23 cellular contexts compared by ENCODE assay signal in genomic region chr5:144315994-144316634, GRCh38.
DNase-seq lines count a peak whose midpoint lies in the region; ATAC-seq and TF ChIP-seq lines count a peak whose summit lies in the region.
"Had no signal": no experiment of that assay in that cellular context is flagged by ENCODE, and none has a peak within 500 bp of the region (broad histone marks: within the 10 kb centered on the region; RNA-seq: fewer than 3 reads in every experiment).

No MANE protein-coding gene starts in this region.

- H3K36me3 ChIP-seq in right lobe of liver = no peaks in the 10 kb centered on the region
- H3K36me3 ChIP-seq: BE2C, HAP-1, neutrophil had no signal

- H3K36me3 Mint-ChIP-seq in WTC11 = no peaks in the 10 kb centered on the region
- H3K36me3 Mint-ChIP-seq in activated T-cell treated with anti-CD3 and anti-CD28 coated beads, Interleukin-2, amount 50 U/mL, for 4 hours (ENCODE audit: insufficient read depth) = no peaks in the 10 kb centered on the region
- H3K36me3 Mint-ChIP-seq in activated T-helper 17 cell treated with anti-CD3 and anti-CD28 coated beads, Interleukin-2, amount 50 U/mL, for 72 hours (ENCODE audit: low read depth) = no peaks in the 10 kb centered on the region
- H3K36me3 Mint-ChIP-seq: activated naive CD8-positive, alpha-beta T cell; type B pancreatic cell had no signal

- H3K4me1 Mint-ChIP-seq in WTC11 = peaks cover 27% of the 10 kb centered on the region
- H3K4me1 Mint-ChIP-seq in activated T-cell treated with anti-CD3 and anti-CD28 coated beads, Interleukin-2, amount 50 U/mL, for 4 hours (ENCODE audit: low read depth) = no peaks in the 10 kb centered on the region
- no peaks in the 10 kb centered on the region for H3K4me1 Mint-ChIP-seq in activated T-helper 17 cell treated with anti-CD3 and anti-CD28 coated beads, Interleukin-2, amount 50 U/mL, for 72 hours
- H3K4me1 Mint-ChIP-seq: activated CD4-positive, alpha-beta T cell treated with anti-CD3 and anti-CD28 coated beads, Interleukin-2, amount 10 ng/mL, durations not matched to agents 7 days and 5 days had no signal

- H3K27me3 ChIP-seq in right lobe of liver = no peaks in the 10 kb centered on the region
- H3K27me3 ChIP-seq: BE2C, neutrophil had no signal

- intact Hi-C loops in right lobe of liver (cut with DNase I) = no loop called here

- H3K27ac ChIP-seq in right lobe of liver = peak overlapping the region in 2 of 3 donors; percentile 35 to 44
- H3K27ac ChIP-seq: neutrophil, psoas muscle, VCaP had no signal

- ATAC-seq in WTC11 = no peak
- ATAC-seq in right lobe of liver = peak; percentile 99
- ATAC-seq in activated T-cell treated with anti-CD3 and anti-CD28 coated beads, Interleukin-2, amount 50 U/mL, for 4 hours = no peak
- no peak for ATAC-seq in activated T-helper 17 cell treated with anti-CD3 and anti-CD28 coated beads, Interleukin-2, amount 50 U/mL, for 72 hours (replicated peaks)
- ATAC-seq: psoas muscle had no signal

- no peaks in the 10 kb centered on the region for H3K9me3 Mint-ChIP-seq in WTC11
- no peaks in the 10 kb centered on the region for H3K9me3 Mint-ChIP-seq in activated T-cell treated with anti-CD3 and anti-CD28 coated beads, Interleukin-2, amount 50 U/mL, for 4 hours
- H3K9me3 Mint-ChIP-seq in activated T-helper 17 cell treated with anti-CD3 and anti-CD28 coated beads, Interleukin-2, amount 50 U/mL, for 72 hours = no peaks in the 10 kb centered on the region
- H3K9me3 Mint-ChIP-seq: activated CD4-positive, alpha-beta T cell treated with anti-CD3 and anti-CD28 coated beads, Interleukin-2, amount 10 ng/mL, durations not matched to agents 7 days and 5 days; activated T-helper 1 cell treated with anti-CD3 and anti-CD28 coated beads, Interleukin-12 subunit alpha, Interleukin-12 subunit beta, Interleukin-2, Interleukin-4 antibody, amounts not matched to agents 30 ng/mL and 10 ng/mL and 1 ng/mL, durations not matched to agents 14 hours and 24 hours and 36 hours; type B pancreatic cell had no signal

- H3K27ac Mint-ChIP-seq in WTC11 = peak overlapping the region; percentile 76
- H3K27ac Mint-ChIP-seq in activated T-helper 17 cell treated with anti-CD3 and anti-CD28 coated beads, Interleukin-2, amount 50 U/mL, for 72 hours = no peak overlapping the region
- H3K27ac Mint-ChIP-seq: activated CD4-positive, alpha-beta T cell treated with anti-CD3 and anti-CD28 coated beads, Interleukin-2, amount 10 ng/mL, durations not matched to agents 7 days and 5 days; activated naive CD8-positive, alpha-beta T cell; activated T-helper 1 cell treated with anti-CD3 and anti-CD28 coated beads, Interleukin-12 subunit alpha, Interleukin-12 subunit beta, Interleukin-2, Interleukin-4 antibody, amounts not matched to agents 30 ng/mL and 10 ng/mL and 1 ng/mL, durations not matched to agents 14 hours and 24 hours and 36 hours; type B pancreatic cell had no signal

- H3K9me3 ChIP-seq in right lobe of liver = no peaks in the 10 kb centered on the region
- H3K9me3 ChIP-seq: BE2C, HAP-1, neutrophil, psoas muscle, SK-N-SH had no signal

- DNase-seq in COR-L47 (lab: John Stamatoyannopoulos, UW) (peak; percentile 64), NCI-H1105 treated with DMSO at 0.1 percent for 48 hours (lab: John Stamatoyannopoulos, UW) (peak; percentile 31), WTC11 (ENCODE audit: low spot score) (no peak), right lobe of liver (peak; percentile 30 to 63 (median 57)), AG20443 (ENCODE audit: low spot score) (no peak)
- DNase-seq in stimulated activated naive CD4-positive, alpha-beta T cell (lab: John Stamatoyannopoulos, UW) = no peak
- no peak for DNase-seq in activated T-cell treated with anti-CD3 and anti-CD28 coated beads, Interleukin-2, amount 50 U/mL, for 4 hours
- DNase-seq: activated CD4-positive, alpha-beta T cell treated with anti-CD3 and anti-CD28 coated beads, Interleukin-2, amount 10 ng/mL, durations not matched to agents 7 days and 5 days; aorta; BE2C; Kasumi-1; NCI-H2171 treated with DMSO at 0.1 percent for 48 hours; NCI-H82; psoas muscle; SK-N-SH; T-helper 2 cell had no signal

- TF ChIP-seq POLR2A in right lobe of liver (IDR thresholded peaks at IDR 0.05) = no peak

- peaks cover 0 to 8% (median 0%) of the 10 kb centered on the region in 4 donors for H3K4me1 ChIP-seq in right lobe of liver
- H3K4me1 ChIP-seq: BE2C, psoas muscle had no signal

- POLR2A ChIA-PET in WTC11 (lab: Charles Lee) = no interaction called here

- 67% methylated on average over 12 of the region's 12 CpGs for WGBS in right lobe of liver (ENCODE audit: insufficient coverage, low coverage, low lambda C conversion rate, missing lambda C conversion rate)

- TF ChIP-seq CTCF in WTC11 (IDR thresholded peaks at IDR 0.05) (no peak), right lobe of liver (IDR thresholded peaks at IDR 0.05) (no peak)

- H3K4me3 Mint-ChIP-seq in WTC11 = no peak overlapping the region
- H3K4me3 Mint-ChIP-seq in activated T-cell treated with anti-CD3 and anti-CD28 coated beads, Interleukin-2, amount 50 U/mL, for 4 hours = no peak overlapping the region
- H3K4me3 Mint-ChIP-seq in activated T-helper 17 cell treated with anti-CD3 and anti-CD28 coated beads, Interleukin-2, amount 50 U/mL, for 72 hours = no peak overlapping the region
- H3K4me3 Mint-ChIP-seq: activated CD4-positive, alpha-beta T cell treated with anti-CD3 and anti-CD28 coated beads, Interleukin-2, amount 10 ng/mL, durations not matched to agents 7 days and 5 days; activated naive CD8-positive, alpha-beta T cell; activated T-helper 1 cell treated with anti-CD3 and anti-CD28 coated beads, Interleukin-12 subunit alpha, Interleukin-12 subunit beta, Interleukin-2, Interleukin-4 antibody, amounts not matched to agents 30 ng/mL and 10 ng/mL and 1 ng/mL, durations not matched to agents 14 hours and 24 hours and 36 hours; type B pancreatic cell had no signal

- no peak overlapping the region for H3K4me3 ChIP-seq in right lobe of liver
- H3K4me3 ChIP-seq: HAP-1, psoas muscle had no signal

- H3K27me3 Mint-ChIP-seq in WTC11 (ENCODE audit: low read depth) = peaks cover 2% of the 10 kb centered on the region; the same call in 1 of the 2 replicates
- H3K27me3 Mint-ChIP-seq in activated T-cell treated with anti-CD3 and anti-CD28 coated beads, Interleukin-2, amount 50 U/mL, for 4 hours (ENCODE audit: low read depth) = peaks cover 5% of the 10 kb centered on the region
- H3K27me3 Mint-ChIP-seq in activated T-helper 17 cell treated with anti-CD3 and anti-CD28 coated beads, Interleukin-2, amount 50 U/mL, for 72 hours = peaks cover 14% of the 10 kb centered on the region
- H3K27me3 Mint-ChIP-seq: activated naive CD8-positive, alpha-beta T cell had no signal

- CTCF ChIA-PET in WTC11 (lab: Charles Lee) = no interaction called here

TF ChIP-seq in WTC11, 78 proteins besides CTCF, POLR2A, EP300 and RAD21:
- TF ChIP-seq HMGXB4 (CRISPR knock-in tag; IDR thresholded peaks at IDR 0.05) (no peak), FOXJ3 (CRISPR knock-in tag; IDR thresholded peaks at IDR 0.05; ENCODE audit: borderline replicate concordance) (no peak), ZNF423 (CRISPR knock-in tag; IDR thresholded peaks at IDR 0.05) (no peak), JUN (CRISPR knock-in tag; IDR thresholded peaks at IDR 0.05) (no peak), ELF4 (CRISPR knock-in tag; IDR thresholded peaks at IDR 0.05; ENCODE audit: low read depth) (no peak), FOXP4 (CRISPR knock-in tag; IDR thresholded peaks at IDR 0.05) (no peak), TCF7 (CRISPR knock-in tag; IDR thresholded peaks at IDR 0.05; ENCODE audit: low read depth) (no peak), NR2C2 (CRISPR knock-in tag; IDR thresholded peaks at IDR 0.05) (no peak), CREM (CRISPR knock-in tag; IDR thresholded peaks at IDR 0.05) (no peak), FOXK1 (CRISPR knock-in tag; IDR thresholded peaks at IDR 0.05) (no peak)

Comparison
In these comparisons a context has a peak if more than half of its experiments do, and no peak if none do; other contexts are left out.
1. DNase-seq: peak in COR-L47 (single experiment), NCI-H1105 treated with DMSO at 0.1 percent for 48 hours (single experiment) and right lobe of liver (3 of 3); none in WTC11 (single experiment), stimulated activated naive CD4-positive, alpha-beta T cell (0 of 6), AG20443 (single experiment) and activated T-cell treated with anti-CD3 and anti-CD28 coated beads, Interleukin-2, amount 50 U/mL, for 4 hours (single experiment).
2. ATAC-seq: peak in right lobe of liver (4 of 4); none in WTC11 (single experiment), activated T-cell treated with anti-CD3 and anti-CD28 coated beads, Interleukin-2, amount 50 U/mL, for 4 hours (0 of 2) and activated T-helper 17 cell treated with anti-CD3 and anti-CD28 coated beads, Interleukin-2, amount 50 U/mL, for 72 hours (single experiment).